ENCODE assay signal across 34 cellular contexts in the genomic region with DNA sequence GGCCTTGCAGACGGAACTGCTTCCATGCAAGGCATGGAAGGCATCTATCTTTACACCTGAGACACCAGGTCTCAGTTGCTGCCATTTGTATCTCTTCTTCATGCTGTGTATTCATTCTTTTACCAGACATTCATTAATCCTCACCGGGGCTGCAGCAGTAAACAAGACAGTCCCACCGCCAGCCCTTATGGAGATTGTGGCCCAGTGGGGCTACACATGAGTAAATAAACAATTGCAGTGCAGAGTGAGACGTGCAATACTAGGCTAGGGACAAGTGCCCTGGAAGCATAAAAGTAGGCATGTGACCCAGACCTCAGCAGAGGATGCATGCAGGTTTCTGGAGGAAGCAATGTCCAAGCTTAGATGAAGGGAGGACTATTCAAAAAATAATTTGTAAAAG.
"Had no signal": no experiment of that assay in that cellular context is flagged by ENCODE, and none has a peak within 500 bp of the region (broad histone marks: within the 10 kb centered on the region; RNA-seq: fewer than 3 reads in every experiment).

No MANE protein-coding gene starts in this region.

- H3K36me3 ChIP-seq: brain microvascular endothelial cell, breast epithelium had no signal

- H3K36me3 Mint-ChIP-seq: activated CD8-positive, alpha-beta memory T cell treated with anti-CD3 and anti-CD28 coated beads, Interleukin-2, amount 10 ng/mL, durations not matched to agents 7 days and 5 days; activated naive CD4-positive, alpha-beta T cell treated with anti-CD3 and anti-CD28 coated beads, Interleukin-2, amount 10 ng/mL, durations not matched to agents 7 days and 5 days; activated naive CD4-positive, alpha-beta T cell treated with anti-CD3 and anti-CD28 coated beads, Interleukin-2, amount 50 U/mL, for 24 hours; activated naive CD8-positive, alpha-beta T cell; activated naive CD8-positive, alpha-beta T cell treated with anti-CD3 and anti-CD28 coated beads, Interleukin-2, amount 10 ng/mL, durations not matched to agents 7 days and 5 days had no signal

- DNase-seq: activated CD4-positive, alpha-beta memory T cell treated with anti-CD3 and anti-CD28 coated beads, Interleukin-2, amount 10 ng/mL, durations not matched to agents 7 days and 5 days; activated CD4-positive, alpha-beta T cell treated with anti-CD3 and anti-CD28 coated beads for 1 hour; activated CD4-positive, alpha-beta T cell treated with anti-CD3 and anti-CD28 coated beads for 36 hours; activated CD4-positive, alpha-beta T cell treated with anti-CD3 and anti-CD28 coated beads for 48 hours; activated CD4-positive, alpha-beta T cell treated with anti-CD3 and anti-CD28 coated beads, Interleukin-2, amount 10 ng/mL, durations not matched to agents 7 days and 5 days; activated CD4-positive, alpha-beta T cell treated with anti-CD3 and anti-CD28 coated beads, Interleukin-2, amount 50 U/mL, for 48 hours; activated CD4-positive, CD25-positive, alpha-beta regulatory T cell; activated CD8-positive, alpha-beta memory T cell treated with anti-CD3 and anti-CD28 coated beads for 24 hours; activated CD8-positive, alpha-beta memory T cell treated with anti-CD3 and anti-CD28 coated beads, Interleukin-2, amount 10 ng/mL, durations not matched to agents 7 days and 5 days; activated CD8-positive, alpha-beta memory T cell treated with anti-CD3 and anti-CD28 coated beads, Interleukin-2, amount 50 U/mL, for 48 hours; activated CD8-positive, alpha-beta T cell treated with anti-CD3 and anti-CD28 coated beads, Interleukin-2, amount 10 ng/mL, durations not matched to agents 7 days and 5 days; activated effector memory CD4-positive, alpha-beta T cell treated with Interleukin-2 at 50 U/mL for 16 hours; activated gamma-delta T cell; activated naive CD4-positive, alpha-beta T cell treated with anti-CD3 and anti-CD28 coated beads, Interleukin-2, amount 10 ng/mL, durations not matched to agents 7 days and 5 days; activated naive CD4-positive, alpha-beta T cell treated with Interleukin-2 at 50 U/mL for 16 hours; activated naive CD8-positive, alpha-beta T cell treated with anti-CD3 and anti-CD28 coated beads, Interleukin-2, amount 10 ng/mL, durations not matched to agents 7 days and 5 days; activated naive CD8-positive, alpha-beta T cell treated with anti-CD3 and anti-CD28 coated beads, Interleukin-2, amount 50 U/mL, for 24 hours; activated T-cell treated with anti-CD3 and anti-CD28 coated beads, Interleukin-2, amount 50 U/mL, for 24 hours; activated T-cell treated with anti-CD3 and anti-CD28 coated beads, Interleukin-2, amount 50 U/mL, for 48 hours; amygdala; aorta; body of pancreas; brain microvascular endothelial cell; central memory CD4-positive, alpha-beta T cell; SW 1271; T-helper 1 cell; T-helper 9 cell had no signal

- H3K9me3 ChIP-seq: body of pancreas, breast epithelium had no signal

- H3K4me1 ChIP-seq: body of pancreas, breast epithelium had no signal

- H3K9me3 Mint-ChIP-seq: activated CD4-positive, alpha-beta T cell treated with anti-CD3 and anti-CD28 coated beads, Interleukin-2, amount 10 ng/mL, durations not matched to agents 7 days and 5 days; activated naive CD4-positive, alpha-beta T cell treated with anti-CD3 and anti-CD28 coated beads, Interleukin-2, amount 10 ng/mL, durations not matched to agents 7 days and 5 days; activated naive CD4-positive, alpha-beta T cell treated with anti-CD3 and anti-CD28 coated beads, Interleukin-2, amount 50 U/mL, for 24 hours; activated naive CD8-positive, alpha-beta T cell treated with anti-CD3 and anti-CD28 coated beads, Interleukin-2, amount 10 ng/mL, durations not matched to agents 7 days and 5 days; activated naive CD8-positive, alpha-beta T cell treated with anti-CD3 and anti-CD28 coated beads, Interleukin-2, amount 50 U/mL, for 24 hours; activated T-cell treated with anti-CD3 and anti-CD28 coated beads, Interleukin-2, amount 50 U/mL, for 24 hours; activated T-helper 2 cell treated with anti-CD3 and anti-CD28 coated beads, Interferon-gamma antibody, Interleukin-2, Interleukin-4, amounts not matched to agents 10 μg/mL and 5 μg/mL and 100 μg/mL, durations not matched to agents 14 hours and 24 hours and 36 hours; T-helper 1 cell treated with Interleukin-12 subunit alpha and Interleukin-12 subunit beta and Interleukin-4 antibody, amounts not matched to agents 30 μg/mL and 1 μg/mL, for 36 hours; T-helper 2 cell treated with Interferon-gamma antibody and Interleukin-4, amounts not matched to agents 5 μg/mL and 100 μg/mL, for 36 hours had no signal

- H3K27ac Mint-ChIP-seq: activated CD4-positive, alpha-beta memory T cell treated with anti-CD3 and anti-CD28 coated beads, Interleukin-2, amount 10 ng/mL, durations not matched to agents 7 days and 5 days; activated CD4-positive, alpha-beta T cell treated with anti-CD3 and anti-CD28 coated beads for 36 hours; activated CD4-positive, alpha-beta T cell treated with anti-CD3 and anti-CD28 coated beads, Interleukin-2, amount 10 ng/mL, durations not matched to agents 7 days and 5 days; activated CD8-positive, alpha-beta memory T cell treated with anti-CD3 and anti-CD28 coated beads, Interleukin-2, amount 10 ng/mL, durations not matched to agents 7 days and 5 days; activated CD8-positive, alpha-beta T cell treated with anti-CD3 and anti-CD28 coated beads, Interleukin-2, amount 10 ng/mL, durations not matched to agents 7 days and 5 days; activated naive CD4-positive, alpha-beta T cell treated with anti-CD3 and anti-CD28 coated beads, Interleukin-2, amount 10 ng/mL, durations not matched to agents 7 days and 5 days; activated naive CD4-positive, alpha-beta T cell treated with anti-CD3 and anti-CD28 coated beads, Interleukin-2, amount 50 U/mL, for 24 hours; activated naive CD8-positive, alpha-beta T cell; activated naive CD8-positive, alpha-beta T cell treated with anti-CD3 and anti-CD28 coated beads, Interleukin-2, amount 10 ng/mL, durations not matched to agents 7 days and 5 days; activated naive CD8-positive, alpha-beta T cell treated with anti-CD3 and anti-CD28 coated beads, Interleukin-2, amount 50 U/mL, for 24 hours; activated T-cell treated with anti-CD3 and anti-CD28 coated beads, Interleukin-2, amount 50 U/mL, for 24 hours; activated T-helper 2 cell treated with anti-CD3 and anti-CD28 coated beads, Interferon-gamma antibody, Interleukin-2, Interleukin-4, amounts not matched to agents 10 μg/mL and 5 μg/mL and 100 μg/mL, durations not matched to agents 14 hours and 24 hours and 36 hours; T-helper 1 cell treated with Interleukin-12 subunit alpha and Interleukin-12 subunit beta and Interleukin-4 antibody, amounts not matched to agents 30 μg/mL and 1 μg/mL, for 36 hours; T-helper 2 cell treated with Interferon-gamma antibody and Interleukin-4, amounts not matched to agents 5 μg/mL and 100 μg/mL, for 36 hours had no signal

- H3K27me3 Mint-ChIP-seq: activated CD4-positive, alpha-beta memory T cell treated with anti-CD3 and anti-CD28 coated beads, Interleukin-2, amount 10 ng/mL, durations not matched to agents 7 days and 5 days; activated CD4-positive, alpha-beta T cell treated with anti-CD3 and anti-CD28 coated beads, Interleukin-2, amount 10 ng/mL, durations not matched to agents 7 days and 5 days; activated CD8-positive, alpha-beta memory T cell treated with anti-CD3 and anti-CD28 coated beads, Interleukin-2, amount 10 ng/mL, durations not matched to agents 7 days and 5 days; activated naive CD4-positive, alpha-beta T cell treated with anti-CD3 and anti-CD28 coated beads, Interleukin-2, amount 10 ng/mL, durations not matched to agents 7 days and 5 days; activated naive CD8-positive, alpha-beta T cell treated with anti-CD3 and anti-CD28 coated beads, Interleukin-2, amount 50 U/mL, for 24 hours; activated T-cell treated with anti-CD3 and anti-CD28 coated beads, Interleukin-2, amount 50 U/mL, for 24 hours had no signal

- H3K4me3 Mint-ChIP-seq: activated CD4-positive, alpha-beta memory T cell treated with anti-CD3 and anti-CD28 coated beads, Interleukin-2, amount 10 ng/mL, durations not matched to agents 7 days and 5 days; activated CD4-positive, alpha-beta T cell treated with anti-CD3 and anti-CD28 coated beads for 36 hours; activated CD4-positive, alpha-beta T cell treated with anti-CD3 and anti-CD28 coated beads, Interleukin-2, amount 10 ng/mL, durations not matched to agents 7 days and 5 days; activated CD8-positive, alpha-beta memory T cell treated with anti-CD3 and anti-CD28 coated beads, Interleukin-2, amount 10 ng/mL, durations not matched to agents 7 days and 5 days; activated CD8-positive, alpha-beta T cell treated with anti-CD3 and anti-CD28 coated beads, Interleukin-2, amount 10 ng/mL, durations not matched to agents 7 days and 5 days; activated naive CD4-positive, alpha-beta T cell treated with anti-CD3 and anti-CD28 coated beads, Interleukin-2, amount 10 ng/mL, durations not matched to agents 7 days and 5 days; activated naive CD4-positive, alpha-beta T cell treated with anti-CD3 and anti-CD28 coated beads, Interleukin-2, amount 50 U/mL, for 24 hours; activated naive CD8-positive, alpha-beta T cell; activated naive CD8-positive, alpha-beta T cell treated with anti-CD3 and anti-CD28 coated beads, Interleukin-2, amount 10 ng/mL, durations not matched to agents 7 days and 5 days; activated naive CD8-positive, alpha-beta T cell treated with anti-CD3 and anti-CD28 coated beads, Interleukin-2, amount 50 U/mL, for 24 hours; activated T-cell treated with anti-CD3 and anti-CD28 coated beads, Interleukin-2, amount 50 U/mL, for 24 hours; T-helper 1 cell treated with Interleukin-12 subunit alpha and Interleukin-12 subunit beta and Interleukin-4 antibody, amounts not matched to agents 30 μg/mL and 1 μg/mL, for 36 hours; T-helper 2 cell treated with Interferon-gamma antibody and Interleukin-4, amounts not matched to agents 5 μg/mL and 100 μg/mL, for 36 hours had no signal

- H3K27ac ChIP-seq: body of pancreas, brain microvascular endothelial cell, breast epithelium, VCaP had no signal

- H3K4me3 ChIP-seq: body of pancreas, breast epithelium had no signal

- H3K27me3 ChIP-seq: body of pancreas, brain microvascular endothelial cell, breast epithelium had no signal

- H3K4me1 Mint-ChIP-seq: activated CD4-positive, alpha-beta memory T cell treated with anti-CD3 and anti-CD28 coated beads, Interleukin-2, amount 10 ng/mL, durations not matched to agents 7 days and 5 days; activated CD4-positive, alpha-beta T cell treated with anti-CD3 and anti-CD28 coated beads for 36 hours; activated CD4-positive, alpha-beta T cell treated with anti-CD3 and anti-CD28 coated beads, Interleukin-2, amount 10 ng/mL, durations not matched to agents 7 days and 5 days; activated CD8-positive, alpha-beta memory T cell treated with anti-CD3 and anti-CD28 coated beads, Interleukin-2, amount 10 ng/mL, durations not matched to agents 7 days and 5 days; activated naive CD4-positive, alpha-beta T cell treated with anti-CD3 and anti-CD28 coated beads, Interleukin-2, amount 10 ng/mL, durations not matched to agents 7 days and 5 days; activated naive CD4-positive, alpha-beta T cell treated with anti-CD3 and anti-CD28 coated beads, Interleukin-2, amount 50 U/mL, for 24 hours; activated naive CD8-positive, alpha-beta T cell treated with anti-CD3 and anti-CD28 coated beads, Interleukin-2, amount 10 ng/mL, durations not matched to agents 7 days and 5 days; activated naive CD8-positive, alpha-beta T cell treated with anti-CD3 and anti-CD28 coated beads, Interleukin-2, amount 50 U/mL, for 24 hours had no signal
